In the genomic region with DNA sequence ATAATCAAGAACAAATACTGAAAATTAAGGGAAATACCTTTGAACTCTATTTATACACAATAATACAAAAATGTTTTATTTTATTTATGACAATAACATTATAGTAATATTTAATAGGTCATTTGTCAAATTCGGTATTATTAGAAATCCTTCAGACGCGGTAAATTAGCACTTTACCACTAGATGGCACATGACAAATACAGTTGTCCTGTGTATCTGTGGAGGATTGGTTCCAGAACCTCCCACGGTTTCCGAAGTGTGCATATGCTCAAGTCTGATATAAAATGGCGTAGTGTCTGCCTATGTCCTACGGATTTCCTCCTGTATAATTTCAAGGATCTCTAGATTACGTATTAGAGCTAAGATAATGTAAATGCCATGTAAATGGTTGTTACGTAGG, we compare ENCODE assay signal across 8 cellular contexts. TPM values are rescaled to one million over a fixed set of nuclear protein-coding genes. Genes with fewer than 3 reads are reported as not detected.
DNase-seq lines count a peak whose midpoint lies in the region; TF ChIP-seq lines count a peak whose summit lies in the region.

No MANE protein-coding gene starts in this region.

- no peak overlapping the region for H2AFZ ChIP-seq in smooth muscle cell (ENCODE audit: low read depth)

- TF ChIP-seq CTCF in dorsolateral prefrontal cortex (IDR thresholded peaks at IDR 0.05 in 54 of 56, conservative IDR thresholded peaks at IDR 0.05 in 2 of 56; ENCODE audit: low read depth in 1 of 56, partially characterized antibody in 56 of 56) (peak in 55 of 56 donors; percentile 28 to 77 (median 56)), smooth muscle cell (IDR thresholded peaks at IDR 0.05; ENCODE audit: borderline replicate concordance, insufficient read depth, poor library complexity, severe bottlenecking) (peak; percentile 43)

- intact Hi-C loops in dorsolateral prefrontal cortex (cut with DNase I): no loop called here

- WGBS in smooth muscle cell (ENCODE audit: low lambda C conversion rate): 64% methylated on average over 9 of the region's 9 CpGs

- peak; percentile 14 for DNase-seq in NCI-H82 (lab: John Stamatoyannopoulos, UW)
- no peak for DNase-seq in NCI-H82 treated with DMSO at 0.1 percent for 48 hours (lab: John Stamatoyannopoulos, UW; ENCODE audit: unreplicated experiment)
- DNase-seq in LHCN-M2 (ENCODE audit: low read depth): peak; percentile 9
- DNase-seq in dorsolateral prefrontal cortex: peak in 1 of 10 donors; percentile 11
- DNase-seq in smooth muscle cell (lab: John Stamatoyannopoulos, UW; ENCODE audit: unreplicated experiment): no peak
- no peak for DNase-seq in NCI-H774 (lab: John Stamatoyannopoulos, UW)
- DNase-seq in NCI-H446 (lab: John Stamatoyannopoulos, UW): no peak
- DNase-seq in AG08395 (ENCODE audit: low spot score): no peak

- H4K20me1 ChIP-seq in smooth muscle cell (ENCODE audit: low read depth): no peaks in the 10 kb centered on the region

- no peaks in the 10 kb centered on the region for H3K79me2 ChIP-seq in smooth muscle cell (ENCODE audit: low read depth)

- H3K4me2 ChIP-seq in smooth muscle cell: peak overlapping the region; percentile 31

- no peaks in the 10 kb centered on the region for H3K9me3 ChIP-seq in smooth muscle cell (replicated peaks; ENCODE audit: low read depth)

- H3K27ac ChIP-seq in dorsolateral prefrontal cortex (peak overlapping the region in 3 of 59 donors; percentile 13 to 40 (median 26)), smooth muscle cell (ENCODE audit: low read depth) (peak overlapping the region; percentile 67)

- H3K4me1 ChIP-seq in smooth muscle cell (ENCODE audit: low read depth): no peaks in the 10 kb centered on the region

- no peaks in the 10 kb centered on the region for H3K36me3 ChIP-seq in smooth muscle cell (ENCODE audit: low read depth)

- peak overlapping the region in 1 of 59 donors; percentile 16 for H3K4me3 ChIP-seq in dorsolateral prefrontal cortex
- H3K4me3 ChIP-seq in smooth muscle cell: no peak overlapping the region

- H3F3A ChIP-seq in smooth muscle cell (ENCODE audit: low read depth): no peaks in the 10 kb centered on the region

- H3K27me3 ChIP-seq in dorsolateral prefrontal cortex: peaks cover 0 to 37% (median 0%) of the 10 kb centered on the region in 45 donors
- H3K27me3 ChIP-seq in smooth muscle cell (ENCODE audit: low read depth): no peaks in the 10 kb centered on the region

- no peak overlapping the region for H3K9ac ChIP-seq in smooth muscle cell (ENCODE audit: low read depth)

RNA-seq across cellular contexts. Expression of a gene that starts 8.1 kb away (rescaled TPM):
- total RNA-seq in LHCN-M2 (2014; rRNA removed) (5.8 and 6.3 TPM in 2 replicates), dorsolateral prefrontal cortex (over 10,000 TPM in 59 of 120 experiments, 1,000 to 10,000 TPM in 61; 5,146 to 25,783 (median 9,954) TPM), smooth muscle cell (770 and 905 TPM in 2 replicates)
- polyA plus RNA-seq in LHCN-M2 (2012): 11.4 TPM
- 109 and 121 TPM in 2 replicates for polyA plus RNA-seq in smooth muscle cell

Comparison
In these comparisons a context has a peak if more than half of its experiments do, and no peak if none do; other contexts are left out.
1. DNase-seq: peak in NCI-H82 (single experiment) and LHCN-M2 (single experiment); none in NCI-H82 treated with DMSO at 0.1 percent for 48 hours (single experiment), smooth muscle cell (single experiment), NCI-H774 (single experiment), NCI-H446 (0 of 2) and AG08395 (single experiment).
2. RNA of a gene that starts 8.1 kb away (total RNA-seq): 5,146 to 25,783 TPM in dorsolateral prefrontal cortex and 770 to 905 TPM in smooth muscle cell; 5.8 to 6.3 TPM in LHCN-M2; every median in the first group is over 100 times any median in the second.